Comparison of ENCODE assay signal across 14 cellular contexts in the genomic region with DNA sequence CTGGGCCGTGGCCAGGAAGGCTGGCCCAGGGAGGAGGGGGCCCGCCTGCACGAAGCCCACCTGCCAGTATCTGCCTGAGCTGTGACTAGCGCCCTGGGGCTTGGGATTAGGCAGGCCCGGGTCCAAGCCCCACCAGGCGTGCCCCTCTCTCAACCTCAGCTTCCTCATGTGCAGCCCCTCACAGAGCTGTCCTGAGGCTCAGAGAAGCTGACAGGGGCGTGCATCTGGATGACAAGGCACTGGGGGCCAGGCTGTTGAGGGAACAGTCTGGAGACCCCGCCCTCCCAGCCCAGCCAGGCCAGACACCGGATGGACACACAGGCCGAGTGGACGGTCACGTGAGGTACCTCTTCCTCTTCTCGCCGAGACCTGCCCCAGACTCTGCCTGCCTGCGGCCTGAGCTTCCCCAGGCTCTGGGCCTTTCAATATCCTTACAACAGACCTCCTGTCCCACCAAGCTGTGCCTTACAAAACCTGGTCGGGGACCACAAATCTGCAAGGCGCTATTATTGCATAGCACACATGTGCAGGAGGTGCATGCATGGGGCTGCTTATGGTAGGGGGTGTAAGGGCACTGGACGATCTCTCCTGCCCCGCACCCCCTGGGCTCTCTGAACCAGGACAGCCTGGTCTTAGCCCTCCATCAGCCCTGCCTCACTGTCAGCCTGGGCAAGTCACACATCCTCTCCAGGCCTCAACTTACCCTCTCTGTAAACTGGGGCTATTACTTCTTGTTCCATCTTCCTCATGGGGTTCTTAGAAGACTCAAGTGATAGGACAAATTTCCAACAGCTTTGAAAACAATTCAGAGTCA. TPM values are rescaled to one million over a fixed set of nuclear protein-coding genes. Genes with fewer than 3 reads are reported as not detected.
DNase-seq lines count a peak whose midpoint lies in the region; ATAC-seq and TF ChIP-seq lines count a peak whose summit lies in the region.
"Had no signal": no experiment of that assay in that cellular context is flagged by ENCODE, and none has a peak within 500 bp of the region (broad histone marks: within the 10 kb centered on the region; RNA-seq: fewer than 3 reads in every experiment).

No MANE protein-coding gene starts in this region.

- TF ChIP-seq POLR2A in NB4 (IDR thresholded peaks at IDR 0.05; ENCODE audit: extremely low read depth, insufficient read length) = no peak

- H3K27ac ChIP-seq in endodermal cell (ENCODE audit: low read depth, low read length) = no peak overlapping the region

- H3K36me3 Mint-ChIP-seq in activated naive CD8-positive, alpha-beta T cell treated with anti-CD3 and anti-CD28 coated beads, Interleukin-2, amount 10 ng/mL, durations not matched to agents 7 days and 5 days = no peaks in the 10 kb centered on the region
- no peaks in the 10 kb centered on the region for H3K36me3 Mint-ChIP-seq in endodermal cell (ENCODE audit: low read depth)

- POLR2A ChIA-PET in activated naive CD8-positive, alpha-beta T cell treated with anti-CD3 and anti-CD28 coated beads, Interleukin-2, amount 10 ng/mL, durations not matched to agents 7 days and 5 days (lab: Charles Lee) = no interaction called here

- peak overlapping the region; percentile 1 for H3K27ac Mint-ChIP-seq in activated naive CD8-positive, alpha-beta T cell treated with anti-CD3 and anti-CD28 coated beads, Interleukin-2, amount 10 ng/mL, durations not matched to agents 7 days and 5 days
- H3K27ac Mint-ChIP-seq in endodermal cell = no peak overlapping the region

- no peaks in the 10 kb centered on the region for H3K27me3 ChIP-seq in endodermal cell (ENCODE audit: control insufficient read depth, insufficient read depth, low read length, poor library complexity, severe bottlenecking)

- H3K4me3 Mint-ChIP-seq in activated naive CD8-positive, alpha-beta T cell treated with anti-CD3 and anti-CD28 coated beads, Interleukin-2, amount 10 ng/mL, durations not matched to agents 7 days and 5 days = no peak overlapping the region
- H3K4me3 Mint-ChIP-seq in endodermal cell = no peak overlapping the region

- 81 to 93% methylated on average over 7 to 19 of the region's 19 CpGs for WGBS in endodermal cell (ENCODE audit: insufficient coverage in 1 of 2, insufficient read length in 1 of 2), 2 experiments

- H3K4me1 ChIP-seq in endodermal cell (ENCODE audit: control insufficient read depth, insufficient read depth, low read length) = peaks cover 13% of the 10 kb centered on the region

- TF ChIP-seq CTCF in NB4 (IDR thresholded peaks at IDR 0.05; ENCODE audit: low read depth, low read length) = no peak
- TF ChIP-seq CTCF in endodermal cell (conservative IDR thresholded peaks at IDR 0.05) = no peak
- TF ChIP-seq CTCF in GM13977 (IDR thresholded peaks at IDR 0.05; ENCODE audit: extremely low read depth, insufficient read depth, missing control alignments) = no peak

- DNase-seq in NB4 (ENCODE audit: low read depth) (peak; percentile 34), hypothalamus (lab: John Stamatoyannopoulos, UW) (peak in 28 of 51 donors; percentile 11 to 62 (median 44)), occipital lobe (lab: John Stamatoyannopoulos, UW) (peak; percentile 14), endodermal cell (no peak), GM13977 (ENCODE audit: low spot score) (no peak)
- no peak for DNase-seq in activated naive CD8-positive, alpha-beta T cell treated with anti-CD3 and anti-CD28 coated beads, Interleukin-2, amount 10 ng/mL, durations not matched to agents 7 days and 5 days
- DNase-seq: activated CD4-positive, alpha-beta T cell treated with anti-CD3 and anti-CD28 coated beads for 4 hours; activated naive CD4-positive, alpha-beta T cell treated with Interleukin-2 at 50 U/mL for 16 hours; DMS79; NCI-H446; SIG-M5 had no signal

- H3K4me1 Mint-ChIP-seq in activated naive CD8-positive, alpha-beta T cell treated with anti-CD3 and anti-CD28 coated beads, Interleukin-2, amount 10 ng/mL, durations not matched to agents 7 days and 5 days = peaks cover 14% of the 10 kb centered on the region
- peaks cover 24% of the 10 kb centered on the region for H3K4me1 Mint-ChIP-seq in endodermal cell

- no peaks in the 10 kb centered on the region for H3K27me3 Mint-ChIP-seq in activated naive CD8-positive, alpha-beta T cell treated with anti-CD3 and anti-CD28 coated beads, Interleukin-2, amount 10 ng/mL, durations not matched to agents 7 days and 5 days
- H3K27me3 Mint-ChIP-seq in endodermal cell (ENCODE audit: insufficient read depth) = no peaks in the 10 kb centered on the region

- no peak overlapping the region for H3K9ac ChIP-seq in endodermal cell (ENCODE audit: extremely low read depth, low read length, poor library complexity, severe bottlenecking)

- no peaks in the 10 kb centered on the region for H3K36me3 ChIP-seq in endodermal cell (ENCODE audit: control insufficient read depth, insufficient read depth, low read length)

- ATAC-seq in activated naive CD8-positive, alpha-beta T cell treated with anti-CD3 and anti-CD28 coated beads, Interleukin-2, amount 10 ng/mL, durations not matched to agents 7 days and 5 days (ENCODE audit: low read depth) = no peak
- ATAC-seq in GM18907 (IDR thresholded peaks at IDR 0.05; ENCODE audit: unreplicated experiment) = no peak
- ATAC-seq in GM18520 (IDR thresholded peaks at IDR 0.05; ENCODE audit: unreplicated experiment) = no peak
- ATAC-seq: HCT116 had no signal

- H3K9me3 ChIP-seq in endodermal cell (ENCODE audit: control insufficient read depth, low read length) = no peaks in the 10 kb centered on the region

- no peaks in the 10 kb centered on the region for H3K9me3 Mint-ChIP-seq in activated naive CD8-positive, alpha-beta T cell treated with anti-CD3 and anti-CD28 coated beads, Interleukin-2, amount 10 ng/mL, durations not matched to agents 7 days and 5 days
- no peaks in the 10 kb centered on the region for H3K9me3 Mint-ChIP-seq in endodermal cell

- in situ Hi-C loops in GM13977 (cut with MboI; ENCODE audit: low pct_unique_long_range_greater_than_20kb, low sequenced_read_pairs, unreplicated experiment) = no loop called here

- H3K4me3 ChIP-seq in NB4 (ENCODE audit: low read depth, low read length) (no peak overlapping the region), endodermal cell (ENCODE audit: low read length) (no peak overlapping the region)

RNA-seq across cellular contexts. Expression of a gene that starts 20.0 kb away (rescaled TPM):
- 10 to 100 TPM; 39.1 to 41.1 TPM for total RNA-seq in activated naive CD8-positive, alpha-beta T cell treated with anti-CD3 and anti-CD28 coated beads, Interleukin-2, amount 10 ng/mL, durations not matched to agents 7 days and 5 days
- total RNA-seq in occipital lobe (12.2 TPM), endodermal cell (10 to 100 TPM; 39.6 to 50.7 TPM)
- polyA plus RNA-seq in endodermal cell (2013, experiment 1 of 2) = 44.8 TPM
- 45.4 TPM for polyA plus RNA-seq in endodermal cell (2013, experiment 2 of 2)

Comparison
In these comparisons a context has a peak if more than half of its experiments do, and no peak if none do; other contexts are left out.
1. DNase-seq: peak in NB4 (single experiment), hypothalamus (28 of 51) and occipital lobe (single experiment); none in activated naive CD8-positive, alpha-beta T cell treated with anti-CD3 and anti-CD28 coated beads, Interleukin-2, amount 10 ng/mL, durations not matched to agents 7 days and 5 days (single experiment), endodermal cell (single experiment) and GM13977 (single experiment).